Comparison of ENCODE assay signal across 24 cellular contexts in genomic region chr9:125160750-125161149, GRCh38. TPM values are rescaled to one million over a fixed set of nuclear protein-coding genes. Genes with fewer than 3 reads are reported as not detected.
DNase-seq lines count a peak whose midpoint lies in the region; ATAC-seq and TF ChIP-seq lines count a peak whose summit lies in the region.
"Had no signal": no experiment of that assay in that cellular context is flagged by ENCODE, and none has a peak within 500 bp of the region (broad histone marks: within the 10 kb centered on the region; RNA-seq: fewer than 3 reads in every experiment).

No MANE protein-coding gene starts in this region.

- no peak overlapping the region for H3K4me3 Mint-ChIP-seq in activated naive CD8-positive, alpha-beta T cell
- H3K4me3 Mint-ChIP-seq in activated naive CD8-positive, alpha-beta T cell treated with anti-CD3 and anti-CD28 coated beads for 36 hours, result no peak overlapping the region
- no peak overlapping the region for H3K4me3 Mint-ChIP-seq in dendritic cell treated with granulocyte-macrophage colony-stimulating factor and Interleukin-4, amounts not matched to agents 40 ng/mL and 50 ng/mL, for 4 days
- H3K4me3 Mint-ChIP-seq in naive thymus-derived CD8-positive, alpha-beta T cell, result no peak overlapping the region
- H3K4me3 Mint-ChIP-seq: brain had no signal

- H3K36me3 Mint-ChIP-seq in activated naive CD8-positive, alpha-beta T cell, result peaks cover 6% of the 10 kb centered on the region
- H3K36me3 Mint-ChIP-seq in activated naive CD8-positive, alpha-beta T cell treated with anti-CD3 and anti-CD28 coated beads for 36 hours, result peaks cover 15% of the 10 kb centered on the region
- peaks cover 49% of the 10 kb centered on the region for H3K36me3 Mint-ChIP-seq in dendritic cell treated with granulocyte-macrophage colony-stimulating factor and Interleukin-4, amounts not matched to agents 40 ng/mL and 50 ng/mL, for 4 days (ENCODE audit: low read depth)
- peaks cover 0 to 53% (median 7%) of the 10 kb centered on the region in 3 donors for H3K36me3 Mint-ChIP-seq in naive thymus-derived CD8-positive, alpha-beta T cell

- H3K4me1 Mint-ChIP-seq in activated naive CD8-positive, alpha-beta T cell (ENCODE audit: low read depth), result peaks cover 18% of the 10 kb centered on the region
- H3K4me1 Mint-ChIP-seq in activated naive CD8-positive, alpha-beta T cell treated with anti-CD3 and anti-CD28 coated beads for 36 hours, result peaks cover 2% of the 10 kb centered on the region
- no peaks in the 10 kb centered on the region for H3K4me1 Mint-ChIP-seq in dendritic cell treated with granulocyte-macrophage colony-stimulating factor and Interleukin-4, amounts not matched to agents 40 ng/mL and 50 ng/mL, for 4 days (ENCODE audit: low read depth)
- peaks cover 7 to 20% (median 10%) of the 10 kb centered on the region in 4 donors for H3K4me1 Mint-ChIP-seq in naive thymus-derived CD8-positive, alpha-beta T cell

- H3K4me1 ChIP-seq in tibial artery, result peaks cover 0 to 58% (median 19%) of the 10 kb centered on the region in 4 donors

- POLR2A ChIA-PET in naive thymus-derived CD8-positive, alpha-beta T cell (lab: Charles Lee), result interaction anchor here (0.5 kb wide), 1 partner anchor 35 kb away, joined by 5 read pairs; no protein-coding TSS in a partner anchor

- no peak for ATAC-seq in naive thymus-derived CD8-positive, alpha-beta T cell
- ATAC-seq in GM21737 (IDR thresholded peaks at IDR 0.05; ENCODE audit: unreplicated experiment), result no peak

- H3K9me3 ChIP-seq in tibial artery, result no peaks in the 10 kb centered on the region
- H3K9me3 ChIP-seq: Peyer's patch, spleen, thyroid gland had no signal

- DNase-seq in activated naive CD8-positive, alpha-beta T cell treated with anti-CD3 and anti-CD28 coated beads for 36 hours, result no peak
- DNase-seq in naive thymus-derived CD8-positive, alpha-beta T cell, result no peak
- DNase-seq in tibial artery (no peak), GF-D8 (lab: John Stamatoyannopoulos, UW) (no peak), NCI-H1092 treated with DMSO at 0.1 percent for 48 hours (lab: John Stamatoyannopoulos, UW) (no peak)
- DNase-seq: activated CD4-positive, alpha-beta T cell treated with anti-CD3 and anti-CD28 coated beads for 48 hours; activated naive CD4-positive, alpha-beta T cell; C1 segment of cervical spinal cord; DMS53; dorsolateral prefrontal cortex; erythroblast; glutamatergic neuron; left ventricle myocardium superior; naive B cell; NCI-H146; NCI-H2227 treated with DMSO at 0.1 percent for 48 hours; Peyer's patch; spleen had no signal

- TF ChIP-seq CTCF in tibial artery (IDR thresholded peaks at IDR 0.05), result no peak

- H3K36me3 ChIP-seq in tibial artery, result peaks cover 3 to 14% (median 11%) of the 10 kb centered on the region in 3 donors
- H3K36me3 ChIP-seq: thyroid gland had no signal

- H3K27ac Mint-ChIP-seq in activated naive CD8-positive, alpha-beta T cell, result peak overlapping the region; percentile 41
- H3K27ac Mint-ChIP-seq in activated naive CD8-positive, alpha-beta T cell treated with anti-CD3 and anti-CD28 coated beads for 36 hours, result no peak overlapping the region
- H3K27ac Mint-ChIP-seq in dendritic cell treated with granulocyte-macrophage colony-stimulating factor and Interleukin-4, amounts not matched to agents 40 ng/mL and 50 ng/mL, for 4 days, result peak overlapping the region; percentile 12
- peak overlapping the region in 8 of 10 donors; percentile 10 to 81 (median 63) for H3K27ac Mint-ChIP-seq in naive thymus-derived CD8-positive, alpha-beta T cell
- H3K27ac Mint-ChIP-seq: progenitor cell of endocrine pancreas had no signal

- intact Hi-C loops in dendritic cell treated with granulocyte-macrophage colony-stimulating factor and Interleukin-4, amounts not matched to agents 40 ng/mL and 50 ng/mL, for 4 days (cut with micrococcal nuclease), result loop anchor here (10.0 kb wide), 1 partner anchor 144 kb away; no protein-coding TSS in a partner anchor
- intact Hi-C loops in tibial artery (cut with DNase I; ENCODE audit: low total_unique reads), result no loop called here

- no peak overlapping the region for H3K4me3 ChIP-seq in tibial artery
- H3K4me3 ChIP-seq: dorsolateral prefrontal cortex, Peyer's patch, spleen, thyroid gland had no signal

- no peaks in the 10 kb centered on the region for H3K27me3 Mint-ChIP-seq in activated naive CD8-positive, alpha-beta T cell
- no peaks in the 10 kb centered on the region for H3K27me3 Mint-ChIP-seq in activated naive CD8-positive, alpha-beta T cell treated with anti-CD3 and anti-CD28 coated beads for 36 hours
- H3K27me3 Mint-ChIP-seq in dendritic cell treated with granulocyte-macrophage colony-stimulating factor and Interleukin-4, amounts not matched to agents 40 ng/mL and 50 ng/mL, for 4 days, result no peaks in the 10 kb centered on the region
- no peaks in the 10 kb centered on the region for H3K27me3 Mint-ChIP-seq in naive thymus-derived CD8-positive, alpha-beta T cell
- H3K27me3 Mint-ChIP-seq: brain, naive B cell, progenitor cell of endocrine pancreas had no signal

- no peaks in the 10 kb centered on the region for H3K9me3 Mint-ChIP-seq in activated naive CD8-positive, alpha-beta T cell (ENCODE audit: low read depth)
- no peaks in the 10 kb centered on the region for H3K9me3 Mint-ChIP-seq in activated naive CD8-positive, alpha-beta T cell treated with anti-CD3 and anti-CD28 coated beads for 36 hours
- H3K9me3 Mint-ChIP-seq in dendritic cell treated with granulocyte-macrophage colony-stimulating factor and Interleukin-4, amounts not matched to agents 40 ng/mL and 50 ng/mL, for 4 days, result no peaks in the 10 kb centered on the region
- no peaks in the 10 kb centered on the region for H3K9me3 Mint-ChIP-seq in naive thymus-derived CD8-positive, alpha-beta T cell
- H3K9me3 Mint-ChIP-seq: brain, naive B cell had no signal

- H3K27ac ChIP-seq in tibial artery, result peak overlapping the region; percentile 29 to 50
- H3K27ac ChIP-seq: spleen had no signal

- no peaks in the 10 kb centered on the region for H3K27me3 ChIP-seq in tibial artery
- H3K27me3 ChIP-seq: dorsolateral prefrontal cortex, Peyer's patch, spleen, thyroid gland had no signal

RNA-seq across cellular contexts. Expression of gene SCAI, which starts 17.4 kb away (rescaled TPM):
- total RNA-seq in activated naive CD8-positive, alpha-beta T cell treated with anti-CD3 and anti-CD28 coated beads for 36 hours, result 1 to 10 TPM; 7.0 to 7.3 TPM
- total RNA-seq in naive thymus-derived CD8-positive, alpha-beta T cell, result 10 to 100 TPM; 15.3 to 15.7 TPM
- polyA plus RNA-seq in naive thymus-derived CD8-positive, alpha-beta T cell, result 1 to 10 TPM; 1.1 to 3.9 (median 3.7) TPM

RNA-seq across cellular contexts. Expression of gene PPP6C, which starts 28.9 kb away (rescaled TPM):
- 10 to 100 TPM; 47.6 to 48.8 TPM for total RNA-seq in activated naive CD8-positive, alpha-beta T cell treated with anti-CD3 and anti-CD28 coated beads for 36 hours
- total RNA-seq in naive thymus-derived CD8-positive, alpha-beta T cell, result 10 to 100 TPM; 51.9 to 59.0 TPM
- polyA plus RNA-seq in naive thymus-derived CD8-positive, alpha-beta T cell, result 10 to 100 TPM; 47.2 to 55.9 (median 51.6) TPM

RNA-seq across cellular contexts. Expression of gene RABEPK, which starts 39.6 kb away (rescaled TPM):
- total RNA-seq in activated naive CD8-positive, alpha-beta T cell treated with anti-CD3 and anti-CD28 coated beads for 36 hours, result 10 to 100 TPM; 41.1 to 41.6 TPM
- total RNA-seq in naive thymus-derived CD8-positive, alpha-beta T cell, result 10 to 100 TPM; 13.1 TPM
- 10 to 100 TPM; 29.4 to 44.2 (median 32.7) TPM for polyA plus RNA-seq in naive thymus-derived CD8-positive, alpha-beta T cell
